ENCODE assay signal across 8 cellular contexts in the genomic region with DNA sequence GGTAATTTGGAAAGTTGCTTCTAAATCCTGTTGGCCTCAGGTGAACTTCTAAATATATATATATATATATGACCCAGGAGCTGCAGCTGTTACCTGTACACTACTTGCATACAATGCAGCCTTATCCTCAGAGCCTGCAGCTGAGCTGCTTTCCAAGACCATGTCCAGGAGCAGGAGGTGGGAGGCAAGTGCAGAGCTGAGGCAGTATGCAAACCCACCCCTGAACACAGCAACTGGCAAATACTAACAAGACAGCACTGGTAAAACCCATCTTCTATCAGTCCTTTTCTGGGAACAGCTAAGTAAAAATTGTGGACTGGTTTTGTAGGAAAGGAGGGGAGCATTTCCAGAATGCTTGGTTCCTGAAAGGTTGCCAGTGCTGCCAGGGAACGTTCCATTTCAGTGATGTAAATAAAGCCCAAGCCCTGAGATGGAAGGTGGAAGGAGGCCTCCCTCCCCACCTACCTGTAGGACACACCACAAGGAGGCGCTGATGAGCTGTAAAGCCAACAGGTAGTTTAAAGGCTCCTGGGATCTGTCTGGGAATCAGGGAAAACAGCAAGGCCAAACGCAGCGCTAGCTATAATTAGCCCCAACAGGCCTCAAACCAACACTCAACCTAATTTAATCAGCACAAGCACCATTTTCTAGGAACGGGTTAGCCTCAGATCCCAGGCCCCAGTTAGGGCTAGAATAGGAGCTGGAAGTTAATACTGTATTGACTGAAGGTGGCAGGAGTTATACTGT.
DNase-seq lines count a peak whose midpoint lies in the region; ATAC-seq and TF ChIP-seq lines count a peak whose summit lies in the region.

No MANE protein-coding gene starts in this region.

- H3K4me3 Mint-ChIP-seq in activated CD4-positive, alpha-beta T cell treated with anti-CD3 and anti-CD28 coated beads, Interleukin-2, amount 10 ng/mL, durations not matched to agents 24 days and 14 days, result no peak overlapping the region

- H3K27me3 Mint-ChIP-seq in activated CD4-positive, alpha-beta T cell treated with anti-CD3 and anti-CD28 coated beads, Interleukin-2, amount 10 ng/mL, durations not matched to agents 24 days and 14 days, result no peaks in the 10 kb centered on the region

- H3K4me1 Mint-ChIP-seq in activated CD4-positive, alpha-beta T cell treated with anti-CD3 and anti-CD28 coated beads, Interleukin-2, amount 10 ng/mL, durations not matched to agents 24 days and 14 days, result peaks cover 7% of the 10 kb centered on the region

- H3K36me3 Mint-ChIP-seq in activated CD4-positive, alpha-beta T cell treated with anti-CD3 and anti-CD28 coated beads, Interleukin-2, amount 10 ng/mL, durations not matched to agents 24 days and 14 days (ENCODE audit: low read depth), result no peaks in the 10 kb centered on the region

- H3K9me3 ChIP-seq in liver (ENCODE audit: control insufficient read depth in 4 of 4, low read length in 3 of 4), result no peaks in the 10 kb centered on the region

- DNase-seq in NCI-H510A (lab: John Stamatoyannopoulos, UW) (peak; percentile 40), coronary artery (ENCODE audit: low spot score) (peak; percentile 91)
- peak; percentile 94 for DNase-seq in activated CD4-positive, alpha-beta T cell treated with anti-CD3 and anti-CD28 coated beads, Interleukin-2, amount 10 ng/mL, durations not matched to agents 24 days and 14 days
- DNase-seq in stimulated activated CD4-positive, alpha-beta T cell treated with anti-CD3 and anti-CD28 coated beads, TNF-alpha, amount 100 ng/mL, for 24 hours (ENCODE audit: low read depth in 3 of 3), result peak; percentile 59 to 76 (median 72)

- H3K27ac Mint-ChIP-seq in activated CD4-positive, alpha-beta T cell treated with anti-CD3 and anti-CD28 coated beads, Interleukin-2, amount 10 ng/mL, durations not matched to agents 24 days and 14 days, result no peak overlapping the region

- intact Hi-C loops in activated CD4-positive, alpha-beta T cell treated with anti-CD3 and anti-CD28 coated beads, Interleukin-2, amount 10 ng/mL, durations not matched to agents 24 days and 14 days (cut with micrococcal nuclease), result loop anchor here (1.0 to 5.0 kb wide), 3 partner anchors 58 to 277 kb away; no protein-coding TSS in a partner anchor

- no peaks in the 10 kb centered on the region for H3K36me3 ChIP-seq in liver (ENCODE audit: control insufficient read depth in 4 of 4, insufficient read depth in 3 of 4, low read depth in 1 of 4, low read length in 3 of 4)

- TF ChIP-seq RAD21 in liver (IDR thresholded peaks at IDR 0.05), result peak; percentile 98

- ATAC-seq in HG03175 (IDR thresholded peaks at IDR 0.05; ENCODE audit: unreplicated experiment) (peak; percentile 51), GM19467 (IDR thresholded peaks at IDR 0.05; ENCODE audit: unreplicated experiment) (no peak)

- H3K4me1 ChIP-seq in liver (ENCODE audit: control insufficient read depth in 4 of 4, insufficient read depth in 4 of 4, low read length in 3 of 4), result peaks cover 4 to 15% (median 10%) of the 10 kb centered on the region in 4 donors

- H3K27ac ChIP-seq in coronary artery, result peak overlapping the region; percentile 32 to 84
- peak overlapping the region in 1 of 2 donors; percentile 25 for H3K27ac ChIP-seq in liver (ENCODE audit: low read depth in 1 of 2, low read length in 2 of 2)

- H3K9ac ChIP-seq in liver (ENCODE audit: low read depth in 1 of 2, low read length in 2 of 2), result no peak overlapping the region

- 4% methylated on average over 5 of the region's 5 CpGs for WGBS in liver

- H3K9me3 Mint-ChIP-seq in activated CD4-positive, alpha-beta T cell treated with anti-CD3 and anti-CD28 coated beads, Interleukin-2, amount 10 ng/mL, durations not matched to agents 24 days and 14 days, result no peaks in the 10 kb centered on the region

- TF ChIP-seq CTCF in GM12874 (IDR thresholded peaks at IDR 0.05; ENCODE audit: insufficient read depth, low read depth, low read length), result peak; percentile 84
- peak; percentile 74 for TF ChIP-seq CTCF in coronary artery (IDR thresholded peaks at IDR 0.05)
- TF ChIP-seq CTCF in liver (IDR thresholded peaks at IDR 0.05; ENCODE audit: low read depth, low read length, missing input control), result peak; percentile 88

- H3K27me3 ChIP-seq in liver (ENCODE audit: control insufficient read depth in 4 of 4, insufficient read depth in 4 of 4, low read length in 3 of 4), result no peaks in the 10 kb centered on the region

- H3K4me3 ChIP-seq in coronary artery (no peak overlapping the region), liver (ENCODE audit: low read depth in 1 of 3, low read length in 3 of 3) (no peak overlapping the region)

TF ChIP-seq in liver, 16 proteins besides CTCF, POLR2A, EP300 and RAD21:
- no peak for TF ChIP-seq JUND (IDR thresholded peaks at IDR 0.05)
- TF ChIP-seq RXRA (IDR thresholded peaks at IDR 0.05), result peak; percentile 24 to 45
- TF ChIP-seq, protein P1, sequence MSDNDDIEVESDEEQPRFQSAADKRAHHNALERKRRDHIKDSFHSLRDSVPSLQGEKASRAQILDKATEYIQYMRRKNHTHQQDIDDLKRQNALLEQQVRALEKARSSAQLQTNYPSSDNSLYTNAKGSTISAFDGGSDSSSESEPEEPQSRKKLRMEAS (IDR thresholded peaks at IDR 0.05), result peak; percentile 17
- TF ChIP-seq HNF4A (conservative IDR thresholded peaks at IDR 0.05), result peak; percentile 9 to 40
- TF ChIP-seq FOXA2 (IDR thresholded peaks at IDR 0.05), result no peak
- TF ChIP-seq YY1 (IDR thresholded peaks at IDR 0.05), result peak; percentile 65
- TF ChIP-seq, protein P2, sequence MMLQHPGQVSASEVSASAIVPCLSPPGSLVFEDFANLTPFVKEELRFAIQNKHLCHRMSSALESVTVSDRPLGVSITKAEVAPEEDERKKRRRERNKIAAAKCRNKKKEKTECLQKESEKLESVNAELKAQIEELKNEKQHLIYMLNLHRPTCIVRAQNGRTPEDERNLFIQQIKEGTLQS (IDR thresholded peaks at IDR 0.05), result no peak
- TF ChIP-seq HNF4G (IDR thresholded peaks at IDR 0.05), result no peak
- no peak for TF ChIP-seq EGR1 (IDR thresholded peaks at IDR 0.05; ENCODE audit: low read depth in 2 of 2)

Comparison
In these comparisons a context has a peak if more than half of its experiments do, and no peak if none do; other contexts are left out.
1. DNase-seq: peak in every context shown above with its lines; median percentile 94 in activated CD4-positive, alpha-beta T cell treated with anti-CD3 and anti-CD28 coated beads, Interleukin-2, amount 10 ng/mL, durations not matched to agents 24 days and 14 days; 91 in coronary artery; 72 in stimulated activated CD4-positive, alpha-beta T cell treated with anti-CD3 and anti-CD28 coated beads, TNF-alpha, amount 100 ng/mL, for 24 hours; 40 in NCI-H510A.